27 cellular contexts compared by ENCODE assay signal in the genomic region with DNA sequence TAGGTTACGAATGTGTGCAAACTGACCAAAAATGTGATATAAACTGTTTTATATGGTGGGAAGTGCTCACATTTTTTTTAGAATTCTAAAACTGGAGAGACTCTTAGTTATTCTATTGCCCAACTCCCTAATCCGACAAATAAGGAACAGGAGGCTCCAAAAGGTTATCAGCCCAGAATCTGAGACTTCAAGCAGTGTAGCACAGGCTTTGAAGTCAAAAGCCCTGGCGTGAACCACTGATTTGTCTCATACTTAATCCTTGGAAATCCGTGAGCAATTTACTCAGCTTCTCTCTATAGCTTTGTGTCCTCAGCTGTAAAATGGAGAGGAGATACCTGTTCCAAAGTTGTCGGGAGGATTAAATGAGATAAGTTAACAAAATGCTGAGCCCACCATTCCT.
"Had no signal": no experiment of that assay in that cellular context is flagged by ENCODE, and none has a peak within 500 bp of the region (broad histone marks: within the 10 kb centered on the region; RNA-seq: fewer than 3 reads in every experiment).

No MANE protein-coding gene starts in this region.

- H3K9me3 ChIP-seq: colonic mucosa, pancreas, prostate gland, stomach, thyroid gland, upper lobe of left lung, vagina had no signal

- H3K36me3 ChIP-seq: colonic mucosa, heart left ventricle, left ventricle myocardium inferior, pancreas, prostate gland, stomach, thyroid gland, upper lobe of left lung, vagina had no signal

- H3K27ac ChIP-seq: colonic mucosa, dorsolateral prefrontal cortex, heart left ventricle, left ventricle myocardium inferior, pancreas, prostate gland, stomach, thyroid gland, upper lobe of left lung, vagina had no signal

- H3K4me3 ChIP-seq: colonic mucosa, dorsolateral prefrontal cortex, heart left ventricle, left ventricle myocardium inferior, lung, pancreas, prostate gland, stomach, thyroid gland, upper lobe of left lung, vagina had no signal

- DNase-seq: activated CD4-positive, alpha-beta T cell treated with anti-CD3 and anti-CD28 coated beads for 1 hour; activated CD8-positive, alpha-beta memory T cell treated with anti-CD3 and anti-CD28 coated beads, Interleukin-2, amount 10 ng/mL, durations not matched to agents 7 days and 5 days; activated CD8-positive, alpha-beta T cell treated with anti-CD3 and anti-CD28 coated beads, Interleukin-2, amount 10 ng/mL, durations not matched to agents 7 days and 5 days; activated naive CD8-positive, alpha-beta T cell treated with anti-CD3 and anti-CD28 coated beads, Interleukin-2, amount 50 U/mL, for 24 hours; activated T-cell treated with anti-CD3 and anti-CD28 coated beads, Interleukin-2, amount 50 U/mL, for 48 hours; amygdala; colonic mucosa; dorsolateral prefrontal cortex; effector memory CD8-positive, alpha-beta T cell; erythroblast; heart left ventricle; islet precursor cell; left ventricle myocardium inferior; naive thymus-derived CD4-positive, alpha-beta T cell; nucleus accumbens; pancreas; stimulated activated CD4-positive, alpha-beta T cell treated with anti-CD3 and anti-CD28 coated beads, Interleukin-15, amount 100 ng/mL, for 24 hours; stimulated activated CD4-positive, alpha-beta T cell treated with anti-CD3 and anti-CD28 coated beads, Interleukin-2, amount 100 ng/mL, for 24 hours; stimulated activated naive B cell treated with anti-CD40 and anti-IgM and Interleukin-4, amounts not matched to agents 10 μg/mL and 1 μg/mL and 100 μg/mL, for 72 hours; stomach; thyroid gland; upper lobe of left lung had no signal

- H3K4me1 ChIP-seq: colonic mucosa, heart left ventricle, left ventricle myocardium inferior, pancreas, prostate gland, stomach, thyroid gland, vagina had no signal

- ATAC-seq: activated CD8-positive, alpha-beta memory T cell treated with anti-CD3 and anti-CD28 coated beads, Interleukin-2, amount 10 ng/mL, durations not matched to agents 7 days and 5 days; activated CD8-positive, alpha-beta T cell treated with anti-CD3 and anti-CD28 coated beads, Interleukin-2, amount 10 ng/mL, durations not matched to agents 7 days and 5 days; activated naive CD8-positive, alpha-beta T cell treated with anti-CD3 and anti-CD28 coated beads, Interleukin-2, amount 50 U/mL, for 24 hours; effector memory CD8-positive, alpha-beta T cell; heart left ventricle; naive thymus-derived CD4-positive, alpha-beta T cell; sciatic nerve; stimulated activated naive B cell treated with anti-CD40 and anti-IgM and Interleukin-4, amounts not matched to agents 10 μg/mL and 1 μg/mL and 100 μg/mL, for 72 hours; WTC11 had no signal

- H3K27me3 ChIP-seq: colonic mucosa, dorsolateral prefrontal cortex, heart left ventricle, pancreas, stomach, thyroid gland, upper lobe of left lung, vagina had no signal
